ENCODE assay signal across 16 cellular contexts in the genomic region with DNA sequence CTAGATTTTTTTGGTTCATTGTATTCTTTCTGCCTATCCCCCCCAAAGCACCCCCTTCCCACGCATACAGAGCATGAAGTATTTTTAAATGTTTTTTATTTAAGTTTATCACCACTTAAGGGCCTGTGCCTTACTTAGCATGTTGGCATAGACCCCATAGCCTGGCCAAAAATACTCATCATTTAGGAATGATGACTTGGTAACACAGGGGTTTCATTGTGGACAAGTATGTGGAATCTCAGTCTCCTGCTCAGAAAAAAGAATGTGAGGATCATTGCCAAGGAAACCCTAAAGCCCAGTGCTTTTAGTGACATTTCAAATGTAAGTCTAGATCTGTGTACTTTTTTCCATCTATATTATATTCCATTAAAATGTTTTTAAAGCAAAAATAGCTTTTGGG.
DNase-seq lines count a peak whose midpoint lies in the region; ATAC-seq and TF ChIP-seq lines count a peak whose summit lies in the region.
"Had no signal": no experiment of that assay in that cellular context is flagged by ENCODE, and none has a peak within 500 bp of the region (broad histone marks: within the 10 kb centered on the region; RNA-seq: fewer than 3 reads in every experiment).

No MANE protein-coding gene starts in this region.

- H3K4me2 ChIP-seq in osteoblast (ENCODE audit: insufficient read depth, low read length) (peak overlapping the region; percentile 24), Karpas-422 (ENCODE audit: low read depth, low read length, poor library complexity, severe bottlenecking) (no peak overlapping the region)

- no peak for ATAC-seq in HG02884 (IDR thresholded peaks at IDR 0.05; ENCODE audit: unreplicated experiment)
- ATAC-seq: activated T-cell treated with anti-CD3 and anti-CD28 coated beads, Interleukin-2, amount 50 U/mL, for 72 hours; Right ventricle myocardium inferior had no signal

- H3K36me3 ChIP-seq in MG63 (no peaks in the 10 kb centered on the region), osteoblast (ENCODE audit: insufficient read depth, low read length) (no peaks in the 10 kb centered on the region), Karpas-422 (ENCODE audit: insufficient read depth, low read length) (no peaks in the 10 kb centered on the region)

- H3K27me3 ChIP-seq in MG63 (no peaks in the 10 kb centered on the region), osteoblast (ENCODE audit: insufficient read depth, low read length) (no peaks in the 10 kb centered on the region), Karpas-422 (ENCODE audit: low read length) (no peaks in the 10 kb centered on the region)

- H3K4me3 ChIP-seq in MG63 (no peak overlapping the region), choroid plexus epithelial cell (ENCODE audit: low read depth, low read length) (no peak overlapping the region), osteoblast (ENCODE audit: insufficient read depth, low read length) (no peak overlapping the region), Karpas-422 (ENCODE audit: low read length) (no peak overlapping the region)

- H3K79me2 ChIP-seq in osteoblast (ENCODE audit: insufficient read depth, low read length) (peaks cover 95% of the 10 kb centered on the region), Karpas-422 (ENCODE audit: low read length) (no peaks in the 10 kb centered on the region)

- H4K20me1 ChIP-seq in osteoblast (ENCODE audit: insufficient read depth, low read length) (no peaks in the 10 kb centered on the region), Karpas-422 (ENCODE audit: insufficient read depth, low read depth, low read length) (no peaks in the 10 kb centered on the region)

- no peak overlapping the region for H3K9ac ChIP-seq in Karpas-422 (ENCODE audit: low read length)

- H3K4me1 ChIP-seq in osteoblast (ENCODE audit: insufficient read depth, low read length) (peaks cover 47% of the 10 kb centered on the region), Karpas-422 (ENCODE audit: low read length) (no peaks in the 10 kb centered on the region)

- no peak for TF ChIP-seq CTCF in choroid plexus epithelial cell (conservative IDR thresholded peaks at IDR 0.05; ENCODE audit: low read depth, low read length)
- TF ChIP-seq CTCF in osteoblast (IDR thresholded peaks at IDR 0.05; ENCODE audit: extremely low read depth, low read depth, low read length), result no peak
- no peak for TF ChIP-seq CTCF in GM10266 (IDR thresholded peaks at IDR 0.05; ENCODE audit: control insufficient read depth, insufficient read depth, low read depth, missing control alignments)

- no peaks in the 10 kb centered on the region for H3K9me2 ChIP-seq in Karpas-422 (replicated peaks; ENCODE audit: insufficient read depth, low read length)

- peak overlapping the region; percentile 47 for H3K27ac ChIP-seq in osteoblast (ENCODE audit: low read depth, low read length)
- H3K27ac ChIP-seq in Karpas-422 (ENCODE audit: low read length), result no peak overlapping the region
- H3K27ac ChIP-seq: HL-60 had no signal

- H2AFZ ChIP-seq in osteoblast (ENCODE audit: low read length) (no peak overlapping the region), Karpas-422 (ENCODE audit: low read length) (no peak overlapping the region)

- H3K9me3 ChIP-seq in MG63 (0 out of 2 replicates have a peak, but pooled peaks cover 3% of the 10 kb centered on the region), osteoblast (ENCODE audit: low read depth, low read length) (no peaks in the 10 kb centered on the region), Karpas-422 (ENCODE audit: low read length) (no peaks in the 10 kb centered on the region)

- DNase-seq in COLO829 (ENCODE audit: low spot score), result peak; percentile 63
- DNase-seq in MG63, result peak; percentile 31
- peak; percentile 70 for DNase-seq in choroid plexus epithelial cell (ENCODE audit: low read depth)
- DNase-seq in osteoblast (ENCODE audit: insufficient read length, low spot score, missing footprints), result no peak
- DNase-seq in GM10266 (ENCODE audit: extremely low spot score), result no peak
- no peak for DNase-seq in DMS153 (lab: John Stamatoyannopoulos, UW)
- no peak for DNase-seq in Karpas-422
- DNase-seq: activated CD4-positive, alpha-beta T cell treated with anti-CD3 and anti-CD28 coated beads for 48 hours; activated T-cell treated with anti-CD3 and anti-CD28 coated beads, Interleukin-2, amount 50 U/mL, for 72 hours; effector CD4-positive, alpha-beta T cell; islet precursor cell; NCI-H2029; NCI-H774 had no signal

Comparison
In these comparisons a context has a peak if more than half of its experiments do, and no peak if none do; other contexts are left out.
1. DNase-seq: peak in COLO829 (single experiment), MG63 (single experiment) and choroid plexus epithelial cell (single experiment); none in osteoblast (single experiment), GM10266 (single experiment), DMS153 (single experiment) and Karpas-422 (single experiment).